Comparison of ENCODE assay signal across 8 cellular contexts in genomic region chr1:203673550-203674411, GRCh38. TPM values are rescaled to one million over a fixed set of nuclear protein-coding genes. Genes with fewer than 3 reads are reported as not detected.
A peak's percentile ranks its signal among the peaks of the same experiment; 100 is the strongest.
DNase-seq lines count a peak whose midpoint lies in the region; ATAC-seq and TF ChIP-seq lines count a peak whose summit lies in the region.

No MANE protein-coding gene starts in this region.

- POLR2A ChIA-PET in activated CD4-positive, alpha-beta memory T cell treated with anti-CD3 and anti-CD28 coated beads, Interleukin-2, amount 10 ng/mL, durations not matched to agents 7 days and 5 days (lab: Charles Lee): interaction anchor here (0.6 to 6.0 kb wide), 16 partner anchors 9 to 91 kb away, joined by 3 to 64 read pairs (median 6); partner anchors contain the start of genes ATP2B4 and LAX1

- H3K27ac Mint-ChIP-seq in activated CD4-positive, alpha-beta memory T cell treated with anti-CD3 and anti-CD28 coated beads, Interleukin-2, amount 10 ng/mL, durations not matched to agents 7 days and 5 days: peak overlapping the region; percentile 97
- H3K27ac Mint-ChIP-seq in stimulated activated effector memory CD8-positive, alpha-beta T cell treated with anti-CD3 and anti-CD28 coated beads, Interleukin-12 subunit alpha, Interleukin-12 subunit beta, amount 100 ng/mL, for 72 hours: peak overlapping the region; percentile 99

- H3K36me3 ChIP-seq in mucosa of stomach (ENCODE audit: control insufficient read depth, insufficient read depth, low read length): no peaks in the 10 kb centered on the region

- DNase-seq in GM12865 (ENCODE audit: low read depth) (peak; percentile 54), MV-4-11 (lab: John Stamatoyannopoulos, UW) (peak; percentile 99), NCI-H128 (lab: John Stamatoyannopoulos, UW; ENCODE audit: unreplicated experiment) (no peak), NCI-H1092 (lab: John Stamatoyannopoulos, UW) (no peak)
- peak; percentile 80 for DNase-seq in activated CD4-positive, alpha-beta memory T cell treated with anti-CD3 and anti-CD28 coated beads, Interleukin-2, amount 10 ng/mL, durations not matched to agents 7 days and 5 days
- peak; percentile 11 for DNase-seq in effector CD8-positive, alpha-beta T cell (lab: John Stamatoyannopoulos, UW)
- DNase-seq in stimulated activated effector memory CD8-positive, alpha-beta T cell treated with anti-CD3 and anti-CD28 coated beads, Interleukin-12 subunit alpha, Interleukin-12 subunit beta, amount 100 ng/mL, for 72 hours (ENCODE audit: low spot score in 2 of 2): peak; percentile 49 to 83

- CTCF ChIA-PET in activated CD4-positive, alpha-beta memory T cell treated with anti-CD3 and anti-CD28 coated beads, Interleukin-2, amount 10 ng/mL, durations not matched to agents 7 days and 5 days (lab: Charles Lee): interaction anchor here (0.6 to 3.6 kb wide), 27 partner anchors 8 to 169 kb away, joined by 3 to 34 read pairs (median 5); partner anchors contain the start of genes ATP2B4 and LAX1

- H3K4me1 ChIP-seq in mucosa of stomach (ENCODE audit: control insufficient read depth, insufficient read depth, low read length): peaks cover 56% of the 10 kb centered on the region

- TF ChIP-seq CTCF in GM12865 (IDR thresholded peaks at IDR 0.05; ENCODE audit: insufficient read depth, low read depth, low read length, missing control alignments): no peak

- no peaks in the 10 kb centered on the region for H3K9me3 ChIP-seq in mucosa of stomach (ENCODE audit: control insufficient read depth, low read length)

- peaks cover 74% of the 10 kb centered on the region for H3K4me1 Mint-ChIP-seq in activated CD4-positive, alpha-beta memory T cell treated with anti-CD3 and anti-CD28 coated beads, Interleukin-2, amount 10 ng/mL, durations not matched to agents 7 days and 5 days
- peaks cover 76% of the 10 kb centered on the region for H3K4me1 Mint-ChIP-seq in stimulated activated effector memory CD8-positive, alpha-beta T cell treated with anti-CD3 and anti-CD28 coated beads, Interleukin-12 subunit alpha, Interleukin-12 subunit beta, amount 100 ng/mL, for 72 hours

- ATAC-seq in stimulated activated effector memory CD8-positive, alpha-beta T cell treated with anti-CD3 and anti-CD28 coated beads, Interleukin-12 subunit alpha, Interleukin-12 subunit beta, amount 100 ng/mL, for 72 hours: peak; percentile 93

- no peaks in the 10 kb centered on the region for H3K27me3 ChIP-seq in mucosa of stomach (ENCODE audit: control insufficient read depth, insufficient read depth, low read length)

- peak overlapping the region; percentile 32 for H3K9ac ChIP-seq in mucosa of stomach (ENCODE audit: low read length)

- no peak overlapping the region for H3K4me3 ChIP-seq in GM12865 (ENCODE audit: low read depth, low read length)
- no peak overlapping the region for H3K4me3 ChIP-seq in mucosa of stomach (ENCODE audit: low read length)

- H3K27me3 Mint-ChIP-seq in activated CD4-positive, alpha-beta memory T cell treated with anti-CD3 and anti-CD28 coated beads, Interleukin-2, amount 10 ng/mL, durations not matched to agents 7 days and 5 days: no peaks in the 10 kb centered on the region

- peak overlapping the region; percentile 69 for H3K4me3 Mint-ChIP-seq in activated CD4-positive, alpha-beta memory T cell treated with anti-CD3 and anti-CD28 coated beads, Interleukin-2, amount 10 ng/mL, durations not matched to agents 7 days and 5 days
- H3K4me3 Mint-ChIP-seq in stimulated activated effector memory CD8-positive, alpha-beta T cell treated with anti-CD3 and anti-CD28 coated beads, Interleukin-12 subunit alpha, Interleukin-12 subunit beta, amount 100 ng/mL, for 72 hours: peak overlapping the region; percentile 69

- no peaks in the 10 kb centered on the region for H3K9me3 Mint-ChIP-seq in activated CD4-positive, alpha-beta memory T cell treated with anti-CD3 and anti-CD28 coated beads, Interleukin-2, amount 10 ng/mL, durations not matched to agents 7 days and 5 days
- H3K9me3 Mint-ChIP-seq in stimulated activated effector memory CD8-positive, alpha-beta T cell treated with anti-CD3 and anti-CD28 coated beads, Interleukin-12 subunit alpha, Interleukin-12 subunit beta, amount 100 ng/mL, for 72 hours: no peaks in the 10 kb centered on the region

- peaks cover 51% of the 10 kb centered on the region for H3K36me3 Mint-ChIP-seq in activated CD4-positive, alpha-beta memory T cell treated with anti-CD3 and anti-CD28 coated beads, Interleukin-2, amount 10 ng/mL, durations not matched to agents 7 days and 5 days (ENCODE audit: low read depth)
- peaks cover 72% of the 10 kb centered on the region for H3K36me3 Mint-ChIP-seq in stimulated activated effector memory CD8-positive, alpha-beta T cell treated with anti-CD3 and anti-CD28 coated beads, Interleukin-12 subunit alpha, Interleukin-12 subunit beta, amount 100 ng/mL, for 72 hours

RNA-seq across cellular contexts. Expression of gene ATP2B4, which starts 47.1 kb away (rescaled TPM):
- 100 to 1,000 TPM; 112 to 116 TPM for total RNA-seq in activated CD4-positive, alpha-beta memory T cell treated with anti-CD3 and anti-CD28 coated beads, Interleukin-2, amount 10 ng/mL, durations not matched to agents 7 days and 5 days

Comparison
In these comparisons a context has a peak if more than half of its experiments do, and no peak if none do; other contexts are left out.
1. DNase-seq: peak in GM12865 (single experiment), MV-4-11 (single experiment), activated CD4-positive, alpha-beta memory T cell treated with anti-CD3 and anti-CD28 coated beads, Interleukin-2, amount 10 ng/mL, durations not matched to agents 7 days and 5 days (single experiment), effector CD8-positive, alpha-beta T cell (single experiment) and stimulated activated effector memory CD8-positive, alpha-beta T cell treated with anti-CD3 and anti-CD28 coated beads, Interleukin-12 subunit alpha, Interleukin-12 subunit beta, amount 100 ng/mL, for 72 hours (2 of 2); none in NCI-H128 (single experiment) and NCI-H1092 (single experiment).